ENCODE assay signal across 8 cellular contexts in the genomic region with DNA sequence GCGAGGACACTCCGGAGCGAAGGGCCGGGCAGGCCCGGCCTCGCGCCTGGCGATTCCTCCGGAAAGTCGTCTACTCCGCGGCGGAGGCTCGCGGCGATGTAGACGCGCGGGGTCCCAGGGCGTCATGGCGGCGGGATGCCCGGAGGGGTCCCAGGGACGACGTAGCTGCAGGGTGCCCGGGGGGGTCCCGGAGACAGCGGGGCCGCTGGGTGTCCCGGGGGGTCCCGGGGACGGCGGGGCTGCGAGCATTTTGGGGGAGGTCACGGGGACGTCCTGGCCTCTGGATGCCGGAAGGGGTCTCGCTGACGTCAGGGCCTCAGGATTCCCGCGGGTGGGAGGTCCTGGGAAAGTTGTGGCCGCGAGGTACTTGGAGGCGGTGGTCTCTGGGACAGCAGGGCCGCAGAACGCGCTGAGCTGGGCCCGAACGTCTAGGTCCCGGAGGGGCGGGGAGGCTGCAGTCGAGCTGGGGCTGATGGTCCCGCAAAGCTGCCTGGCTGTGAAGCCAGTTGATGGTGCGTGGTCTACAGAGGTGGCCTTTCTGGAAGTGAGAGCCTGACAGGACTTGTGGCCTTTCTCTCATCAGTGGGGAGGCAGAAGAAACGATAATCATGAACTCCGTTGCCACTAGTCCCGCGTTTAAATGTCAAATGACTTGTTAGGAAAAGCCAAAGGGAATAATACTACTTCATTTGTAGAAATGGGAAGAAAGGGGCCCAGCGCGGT. TPM values are rescaled to one million over a fixed set of nuclear protein-coding genes. Genes with fewer than 3 reads are reported as not detected.
DNase-seq lines count a peak whose midpoint lies in the region; ATAC-seq and TF ChIP-seq lines count a peak whose summit lies in the region.

No MANE protein-coding gene starts in this region.

- peak; percentile 3 for ATAC-seq in HG02870 (IDR thresholded peaks at IDR 0.05; ENCODE audit: unreplicated experiment)

- H3K36me3 ChIP-seq in SK-N-SH (replicated peaks in 1 of 2; ENCODE audit: control insufficient read depth in 1 of 2, insufficient read depth in 2 of 2, low read length in 1 of 2) (peaks cover 30 to 36% of the 10 kb centered on the region in 2 experiments), brain microvascular endothelial cell (replicated peaks) (peaks cover 25% of the 10 kb centered on the region), smooth muscle cell (ENCODE audit: low read depth) (peaks cover 5% of the 10 kb centered on the region)

- H3K9me3 ChIP-seq in SK-N-SH (no peaks in the 10 kb centered on the region), smooth muscle cell (replicated peaks; ENCODE audit: low read depth) (no peaks in the 10 kb centered on the region)

- no peak for TF ChIP-seq RAD21 in SK-N-SH (IDR thresholded peaks at IDR 0.05; ENCODE audit: low read length)

- H3K9me2 ChIP-seq in SK-N-SH: no peaks in the 10 kb centered on the region

- in situ Hi-C loops in brain microvascular endothelial cell (cut with HindIII; ENCODE audit: low pct_ligation_motif_present, low sequenced_read_pairs): no loop called here

- TF ChIP-seq CTCF in SK-N-SH (IDR thresholded peaks at IDR 0.05) (no peak), brain microvascular endothelial cell (IDR thresholded peaks at IDR 0.05; ENCODE audit: low read depth, low read length, missing control alignments) (no peak), smooth muscle cell (IDR thresholded peaks at IDR 0.05; ENCODE audit: borderline replicate concordance, insufficient read depth, poor library complexity, severe bottlenecking) (no peak)

- WGBS in SK-N-SH (ENCODE audit: low lambda C conversion rate): 3% methylated on average over 15 of the region's 60 CpGs
- WGBS in smooth muscle cell (ENCODE audit: low lambda C conversion rate): under 1% methylated on average over 45 of the region's 60 CpGs

- H3F3A ChIP-seq in SK-N-SH (replicated peaks; ENCODE audit: insufficient read depth): no peaks in the 10 kb centered on the region
- peaks cover 8% of the 10 kb centered on the region for H3F3A ChIP-seq in smooth muscle cell (ENCODE audit: low read depth)

- peaks cover 0 to 7% of the 10 kb centered on the region in 2 experiments; a peak in 1 of 4 replicates for H3K4me1 ChIP-seq in SK-N-SH (ENCODE audit: control insufficient read depth in 1 of 2, insufficient read depth in 2 of 2, low read depth in 1 of 2, low read length in 1 of 2)
- peaks cover 13% of the 10 kb centered on the region for H3K4me1 ChIP-seq in smooth muscle cell (ENCODE audit: low read depth)

- DNase-seq in GM03348 (ENCODE audit: low spot score) (peak; percentile 54), SK-N-SH (peak; percentile 74), brain microvascular endothelial cell (peak; percentile 5), iris pigment epithelial cell (ENCODE audit: low read depth) (peak; percentile 26), smooth muscle cell (lab: John Stamatoyannopoulos, UW; ENCODE audit: unreplicated experiment) (no peak), NCI-H1436 treated with DMSO at 0.1 percent for 48 hours (lab: John Stamatoyannopoulos, UW) (no peak), SW 1271 (lab: John Stamatoyannopoulos, UW) (no peak)

- H2AFZ ChIP-seq in SK-N-SH (ENCODE audit: low read depth) (peak overlapping the region; percentile 92), smooth muscle cell (ENCODE audit: low read depth) (peak overlapping the region; percentile 92)

- CTCF ChIA-PET in SK-N-SH (lab: Yijun Ruan, JAX): interaction anchor here (1.2 to 2.9 kb wide), 4 partner anchors 13 to 302 kb away, joined by 3 to 17 read pairs (median 9); a partner anchor contains a TSS

- H3K27me3 ChIP-seq in SK-N-SH (ENCODE audit: insufficient read depth) (no peaks in the 10 kb centered on the region), brain microvascular endothelial cell (replicated peaks) (no peaks in the 10 kb centered on the region), smooth muscle cell (ENCODE audit: low read depth) (no peaks in the 10 kb centered on the region)

- H3K79me2 ChIP-seq in SK-N-SH (ENCODE audit: insufficient read depth) (peaks cover 41% of the 10 kb centered on the region), smooth muscle cell (ENCODE audit: low read depth) (peaks cover 32% of the 10 kb centered on the region)

- H3K4me2 ChIP-seq in SK-N-SH (peak overlapping the region; percentile 88), smooth muscle cell (peak overlapping the region; percentile 98)

- POLR2A ChIA-PET in SK-N-SH (lab: Yijun Ruan, JAX): interaction anchor here (1.0 to 3.1 kb wide), 7 partner anchors 10 to 1979 kb away, joined by 3 to 36 read pairs (median 6); a partner anchor contains a TSS

- H3K4me3 ChIP-seq in SK-N-SH (ENCODE audit: low read depth in 2 of 2, low read length in 1 of 2) (peak overlapping the region; percentile 93 to 99), brain microvascular endothelial cell (ENCODE audit: low read depth, low read length) (peak overlapping the region; percentile 95), smooth muscle cell (peak overlapping the region; percentile 92)

- no peaks in the 10 kb centered on the region for H4K20me1 ChIP-seq in SK-N-SH (ENCODE audit: insufficient read depth)
- H4K20me1 ChIP-seq in smooth muscle cell (ENCODE audit: low read depth): no peaks in the 10 kb centered on the region

- H3K27ac ChIP-seq in SK-N-SH (ENCODE audit: low read depth in 2 of 2, low read length in 1 of 2) (peak overlapping the region; percentile 81 to 88), brain microvascular endothelial cell (peak overlapping the region; percentile 72), smooth muscle cell (ENCODE audit: low read depth) (peak overlapping the region; percentile 78)

- no peak for TF ChIP-seq EP300 in SK-N-SH (IDR thresholded peaks at IDR 0.05; ENCODE audit: borderline replicate concordance in 1 of 2, low read depth in 1 of 2, low read length in 1 of 2)

- H3K9ac ChIP-seq in SK-N-SH (peak overlapping the region; percentile 92), smooth muscle cell (ENCODE audit: low read depth) (peak overlapping the region; percentile 89)

TF ChIP-seq in SK-N-SH, 30 proteins besides CTCF, POLR2A, EP300 and RAD21:
- TF ChIP-seq RCOR1 (IDR thresholded peaks at IDR 0.05; ENCODE audit: low read length) (no peak), POLR2AphosphoS5 (IDR thresholded peaks at IDR 0.05; ENCODE audit: low read depth, low read length) (no peak), MXI1 (IDR thresholded peaks at IDR 0.05; ENCODE audit: low read depth, low read length) (no peak; the same call in 1 of the 2 replicates), GATA2 (CRISPR knock-in tag; IDR thresholded peaks at IDR 0.05) (no peak), YY1 (IDR thresholded peaks at IDR 0.05; ENCODE audit: low read depth) (0 out of 2 replicates have a peak, but pooled peaks have one; percentile 2), FOSL2 (IDR thresholded peaks at IDR 0.05; ENCODE audit: borderline replicate concordance, low read depth) (no peak), ELF1 (IDR thresholded peaks at IDR 0.05) (no peak)
- TF ChIP-seq, protein P1, sequence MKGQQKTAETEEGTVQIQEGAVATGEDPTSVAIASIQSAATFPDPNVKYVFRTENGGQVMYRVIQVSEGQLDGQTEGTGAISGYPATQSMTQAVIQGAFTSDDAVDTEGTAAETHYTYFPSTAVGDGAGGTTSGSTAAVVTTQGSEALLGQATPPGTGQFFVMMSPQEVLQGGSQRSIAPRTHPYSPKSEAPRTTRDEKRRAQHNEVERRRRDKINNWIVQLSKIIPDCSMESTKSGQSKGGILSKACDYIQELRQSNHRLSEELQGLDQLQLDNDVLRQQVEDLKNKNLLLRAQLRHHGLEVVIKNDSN (IDR thresholded peaks at IDR 0.05; ENCODE audit: borderline replicate concordance, low read depth): no peak
- TF ChIP-seq, protein P2, sequence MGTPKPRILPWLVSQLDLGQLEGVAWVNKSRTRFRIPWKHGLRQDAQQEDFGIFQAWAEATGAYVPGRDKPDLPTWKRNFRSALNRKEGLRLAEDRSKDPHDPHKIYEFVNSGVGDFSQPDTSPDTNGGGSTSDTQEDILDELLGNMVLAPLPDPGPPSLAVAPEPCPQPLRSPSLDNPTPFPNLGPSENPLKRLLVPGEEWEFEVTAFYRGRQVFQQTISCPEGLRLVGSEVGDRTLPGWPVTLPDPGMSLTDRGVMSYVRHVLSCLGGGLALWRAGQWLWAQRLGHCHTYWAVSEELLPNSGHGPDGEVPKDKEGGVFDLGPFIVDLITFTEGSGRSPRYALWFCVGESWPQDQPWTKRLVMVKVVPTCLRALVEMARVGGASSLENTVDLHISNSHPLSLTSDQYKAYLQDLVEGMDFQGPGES (IDR thresholded peaks at IDR 0.05; ENCODE audit: low read depth, low read length): no peak

RNA-seq across cellular contexts. Expression of a gene that starts 0.6 kb away (rescaled TPM):
- polyA plus RNA-seq in SK-N-SH (2012; rRNA removed): 8.8 and 10.8 TPM in 2 replicates
- polyA plus RNA-seq in SK-N-SH (2012; cell fraction: cytosol; rRNA removed): 12.0 and 14.7 TPM in 2 replicates
- 8.4 and 14.4 TPM in 2 replicates for polyA plus RNA-seq in SK-N-SH (2012; cell fraction: nucleus; rRNA removed)
- total RNA-seq in smooth muscle cell: 15.6 and 18.6 TPM in 2 replicates
- 9.9 and 10.9 TPM in 2 replicates for polyA plus RNA-seq in smooth muscle cell

RNA-seq across cellular contexts. Expression of a gene that starts 0.6 kb away (rescaled TPM):
- polyA plus RNA-seq in SK-N-SH (2012; rRNA removed): 3.2 and 3.9 TPM in 2 replicates
- 3.6 and 3.7 TPM in 2 replicates for polyA plus RNA-seq in SK-N-SH (2012; cell fraction: cytosol; rRNA removed)
- 3.5 and 6.1 TPM in 2 replicates for polyA plus RNA-seq in SK-N-SH (2012; cell fraction: nucleus; rRNA removed)
- total RNA-seq in smooth muscle cell: 14.0 and 14.9 TPM in 2 replicates
- polyA plus RNA-seq in smooth muscle cell: 6.2 and 6.4 TPM in 2 replicates

RNA-seq across cellular contexts. Expression of a gene that starts 0.9 kb away (rescaled TPM):
- polyA plus RNA-seq in SK-N-SH (2012; rRNA removed): 1.0 and 1.2 TPM in 2 replicates
- polyA plus RNA-seq in SK-N-SH (2012; cell fraction: cytosol; rRNA removed): 0.71 and 1.1 TPM in 2 replicates
- polyA plus RNA-seq in SK-N-SH (2012; cell fraction: nucleus; rRNA removed): 1.2 and 1.7 TPM in 2 replicates
- 0.58 and 4.1 TPM in 2 replicates for total RNA-seq in smooth muscle cell
- 0.63 and 1.5 TPM in 2 replicates for polyA plus RNA-seq in smooth muscle cell

RNA-seq across cellular contexts. Expression of a gene that starts 39.9 kb away (rescaled TPM):
- polyA plus RNA-seq in SK-N-SH (2012; rRNA removed) (4.6 and 4.9 TPM in 2 replicates), smooth muscle cell (5.1 and 7.2 TPM in 2 replicates)
- polyA plus RNA-seq in SK-N-SH (2012; cell fraction: cytosol; rRNA removed): 7.0 and 7.1 TPM in 2 replicates
- 1.4 and 2.4 TPM in 2 replicates for polyA plus RNA-seq in SK-N-SH (2012; cell fraction: nucleus; rRNA removed)
- total RNA-seq in smooth muscle cell: 11.0 and 14.3 TPM in 2 replicates

Comparison
In these comparisons a context has a peak if more than half of its experiments do, and no peak if none do; other contexts are left out.
1. DNase-seq: peak in GM03348 (single experiment), SK-N-SH (single experiment), brain microvascular endothelial cell (single experiment) and iris pigment epithelial cell (single experiment); none in smooth muscle cell (single experiment), NCI-H1436 treated with DMSO at 0.1 percent for 48 hours (single experiment) and SW 1271 (0 of 2).
2. Peak in every context shown above with its lines, with median percentiles within 50 percentile points of each other: H3K27ac ChIP-seq and H3K4me3 ChIP-seq.